Comparison of ENCODE assay signal across 11 cellular contexts in the genomic region with DNA sequence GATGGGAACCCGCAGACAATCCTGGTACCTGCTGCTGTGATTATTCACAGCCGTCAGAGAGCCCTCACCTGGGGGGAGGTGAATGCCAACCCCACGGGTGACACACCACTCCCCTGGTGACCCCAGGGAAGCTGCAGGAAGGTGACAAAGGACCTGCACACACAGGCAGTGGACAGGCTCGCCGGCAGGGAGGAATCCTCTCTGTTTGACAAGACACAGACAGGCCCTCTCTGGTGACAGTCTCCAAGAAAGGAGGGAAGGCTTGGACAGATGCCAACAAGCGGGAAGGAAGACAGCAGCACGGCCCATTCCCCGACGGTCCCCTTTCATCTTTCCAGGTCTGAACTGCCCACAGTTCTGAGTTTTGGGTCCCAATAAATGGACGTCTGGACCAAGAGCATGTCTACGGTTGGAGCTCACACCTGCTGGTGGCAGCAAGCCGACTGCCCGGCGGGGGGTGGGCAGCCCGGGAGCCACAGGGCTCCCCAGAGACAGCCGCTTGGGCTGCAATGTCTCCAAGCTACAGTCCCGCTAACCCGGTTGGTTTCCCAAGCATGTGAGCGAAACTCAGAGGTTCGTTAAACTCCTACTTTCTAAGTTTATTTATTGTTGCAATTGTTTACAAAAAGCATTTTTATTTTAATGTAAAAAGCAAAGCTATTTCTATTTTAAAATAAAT. TPM values are rescaled to one million over a fixed set of nuclear protein-coding genes. Genes with fewer than 3 reads are reported as not detected.
DNase-seq lines count a peak whose midpoint lies in the region; ATAC-seq, FAIRE-seq and TF ChIP-seq lines count a peak whose summit lies in the region.
"Had no signal": no experiment of that assay in that cellular context is flagged by ENCODE, and none has a peak within 500 bp of the region (broad histone marks: within the 10 kb centered on the region; RNA-seq: fewer than 3 reads in every experiment).

No MANE protein-coding gene starts in this region.

- peaks cover 14% of the 10 kb centered on the region for H3K4me1 ChIP-seq in GM12878 (ENCODE audit: control insufficient read depth, insufficient read depth, low read length)

- no peak for FAIRE-seq in GM12878 (lab: Jason Lieb, UNC)
- FAIRE-seq: frontal cortex had no signal

- no peak overlapping the region for H3K4me3 Mint-ChIP-seq in activated T-cell treated with anti-CD3 and anti-CD28 coated beads, Interleukin-2, amount 50 U/mL, for 24 hours
- H3K4me3 Mint-ChIP-seq in stimulated activated naive B cell treated with anti-CD40 and anti-IgM and Interleukin-4, amounts not matched to agents 10 μg/mL and 1 μg/mL and 100 μg/mL, for 72 hours: peak overlapping the region; percentile 50 to 58

- no peak for TF ChIP-seq RAD21 in GM12878 (IDR thresholded peaks at IDR 0.05; ENCODE audit: insufficient read depth, low read depth, low read length)

- POLR2A ChIA-PET in GM12878 (lab: Charles Lee): interaction anchor here (1.0 to 2.3 kb wide), 2 partner anchors 12 to 65 kb away, joined by 3 to 13 read pairs; no protein-coding TSS in a partner anchor

- ATAC-seq in HG03108 (IDR thresholded peaks at IDR 0.05; ENCODE audit: unreplicated experiment) (peak; percentile 28), GM12878 (peak; percentile 54)
- peak; percentile 16 to 30 for ATAC-seq in stimulated activated naive B cell treated with anti-CD40 and anti-IgM and Interleukin-4, amounts not matched to agents 10 μg/mL and 1 μg/mL and 100 μg/mL, for 72 hours (replicated peaks)

- H3K9ac ChIP-seq in GM12878 (ENCODE audit: control insufficient read depth, insufficient read depth, low read length): no peak overlapping the region

- peak overlapping the region; percentile 29; the same call in 1 of the 2 replicates for H2AFZ ChIP-seq in GM12878 (ENCODE audit: control insufficient read depth, low read depth, low read length)

- RAD21 ChIA-PET in GM12878 (lab: Charles Lee; ENCODE audit: unreplicated experiment): interaction anchor here (1.0 to 2.5 kb wide), 10 partner anchors 12 to 226 kb away, joined by 3 to 23 read pairs (median 5); a partner anchor contains a TSS

- in situ Hi-C loops in GM12878 (cut with MboI): no loop called here

- SMC1A ChIA-PET in GM12878 (lab: Charles Lee; ENCODE audit: uncharacterized antibody, unreplicated experiment): interaction anchor here (0.7 to 4.0 kb wide), 14 partner anchors 9 to 110 kb away, joined by 3 to 27 read pairs (median 4); a partner anchor contains a TSS

- BruUV-seq in GM12878 (replicated peaks; lab: Mats Ljungman, UMichigan): no TSS peak

- 36% methylated on average over 20 of the region's 20 CpGs for WGBS in GM12878 (ENCODE audit: insufficient coverage, insufficient replicate concordance, low lambda C conversion rate, missing lambda C conversion rate)

- no peak overlapping the region for H3K27ac ChIP-seq in GM12878 (ENCODE audit: control insufficient read depth, insufficient read depth)
- H3K27ac ChIP-seq: SJCRH30 had no signal

- H3K9me3 ChIP-seq in GM12878 (replicated peaks; ENCODE audit: control insufficient read depth, insufficient read depth, low read length): no peaks in the 10 kb centered on the region
- H3K9me3 ChIP-seq: left lung, SJCRH30 had no signal

- no peak for TF ChIP-seq POLR2A in GM12878 (IDR thresholded peaks at IDR 0.05; ENCODE audit: low read depth, low read length)

- CTCF ChIA-PET in GM12878 (lab: Yijun Ruan, JAX): interaction anchor here (0.9 to 3.7 kb wide), 6 partner anchors 12 to 623 kb away, joined by 3 to 25 read pairs (median 4); no protein-coding TSS in a partner anchor

- no peaks in the 10 kb centered on the region for H3K9me3 Mint-ChIP-seq in activated T-cell treated with anti-CD3 and anti-CD28 coated beads, Interleukin-2, amount 50 U/mL, for 24 hours
- no peaks in the 10 kb centered on the region for H3K9me3 Mint-ChIP-seq in stimulated activated naive B cell treated with anti-CD40 and anti-IgM and Interleukin-4, amounts not matched to agents 10 μg/mL and 1 μg/mL and 100 μg/mL, for 72 hours

- no peak overlapping the region for H3K4me3 ChIP-seq in GM12878
- H3K4me3 ChIP-seq: left lung, SJCRH30 had no signal

- peak overlapping the region; percentile 89 for H3K27ac Mint-ChIP-seq in activated T-cell treated with anti-CD3 and anti-CD28 coated beads, Interleukin-2, amount 50 U/mL, for 24 hours
- peak overlapping the region; percentile 74 for H3K27ac Mint-ChIP-seq in stimulated activated naive B cell treated with anti-CD40 and anti-IgM and Interleukin-4, amounts not matched to agents 10 μg/mL and 1 μg/mL and 100 μg/mL, for 72 hours

- H3K79me2 ChIP-seq in GM12878 (ENCODE audit: control insufficient read depth, insufficient read depth, low read length): no peaks in the 10 kb centered on the region

- peaks cover 11% of the 10 kb centered on the region for H3K36me3 Mint-ChIP-seq in activated T-cell treated with anti-CD3 and anti-CD28 coated beads, Interleukin-2, amount 50 U/mL, for 24 hours (ENCODE audit: low read depth)
- H3K36me3 Mint-ChIP-seq in stimulated activated naive B cell treated with anti-CD40 and anti-IgM and Interleukin-4, amounts not matched to agents 10 μg/mL and 1 μg/mL and 100 μg/mL, for 72 hours: peaks cover 2 to 10% of the 10 kb centered on the region in 2 donors

- H3K36me3 ChIP-seq in GM12878 (ENCODE audit: control insufficient read depth in 2 of 2, insufficient read depth in 2 of 2, low read length in 1 of 2): no peaks in the 10 kb centered on the region
- H3K36me3 ChIP-seq: SJCRH30 had no signal

- TF ChIP-seq EP300 in GM12878 (IDR thresholded peaks at IDR 0.05; ENCODE audit: borderline replicate concordance in 1 of 2, control insufficient read depth in 1 of 2, low read depth in 2 of 2, low read length in 2 of 2): no peak

- no peak for TF ChIP-seq CTCF in GM12878 (IDR thresholded peaks at IDR 0.05 in 2 of 3, conservative IDR thresholded peaks at IDR 0.05 in 1 of 3; ENCODE audit: control insufficient read depth in 2 of 3, extremely low read depth in 1 of 3, insufficient read depth in 1 of 3, low read depth in 3 of 3, low read length in 3 of 3)

- no peaks in the 10 kb centered on the region for H3K27me3 Mint-ChIP-seq in activated T-cell treated with anti-CD3 and anti-CD28 coated beads, Interleukin-2, amount 50 U/mL, for 24 hours
- no peaks in the 10 kb centered on the region for H3K27me3 Mint-ChIP-seq in stimulated activated naive B cell treated with anti-CD40 and anti-IgM and Interleukin-4, amounts not matched to agents 10 μg/mL and 1 μg/mL and 100 μg/mL, for 72 hours

- DNase-seq in activated T-cell treated with anti-CD3 and anti-CD28 coated beads, Interleukin-2, amount 50 U/mL, for 24 hours: no peak
- DNase-seq in activated T-cell treated with anti-CD3 and anti-CD28 coated beads for 4 hours (no peak), GM12878 (ENCODE audit: low read depth, low spot score) (no peak), UCSD-AML1 (lab: John Stamatoyannopoulos, UW; ENCODE audit: unreplicated experiment) (no peak), NCI-H510A (lab: John Stamatoyannopoulos, UW) (no peak)
- no peak for DNase-seq in stimulated activated naive B cell treated with anti-CD40 and anti-IgM and Interleukin-4, amounts not matched to agents 10 μg/mL and 1 μg/mL and 100 μg/mL, for 72 hours
- no peak for DNase-seq in stimulated activated naive CD4-positive, alpha-beta T cell (lab: John Stamatoyannopoulos, UW)
- DNase-seq: SJCRH30 had no signal

- H4K20me1 ChIP-seq in GM12878 (ENCODE audit: control insufficient read depth, insufficient read depth): no peaks in the 10 kb centered on the region; the same call in 1 of the 2 replicates

- intact Hi-C loops in GM12878 (cut with micrococcal nuclease; ENCODE audit: unreplicated experiment): loop anchor here (1.0 kb wide), 1 partner anchor 12 kb away; no protein-coding TSS in a partner anchor

- peak overlapping the region; percentile 67 for H3K4me2 ChIP-seq in GM12878 (ENCODE audit: control insufficient read depth, insufficient read depth)

- peaks cover 24% of the 10 kb centered on the region for H3K4me1 Mint-ChIP-seq in activated T-cell treated with anti-CD3 and anti-CD28 coated beads, Interleukin-2, amount 50 U/mL, for 24 hours (ENCODE audit: low read depth)
- peaks cover 0 to 16% of the 10 kb centered on the region in 2 donors for H3K4me1 Mint-ChIP-seq in stimulated activated naive B cell treated with anti-CD40 and anti-IgM and Interleukin-4, amounts not matched to agents 10 μg/mL and 1 μg/mL and 100 μg/mL, for 72 hours

- no peaks in the 10 kb centered on the region for H3K27me3 ChIP-seq in GM12878 (replicated peaks in 1 of 2; ENCODE audit: control insufficient read depth in 2 of 2, insufficient read depth in 2 of 2, low read length in 1 of 2)
- H3K27me3 ChIP-seq: left lung, SJCRH30 had no signal

TF ChIP-seq in GM12878, 131 proteins besides CTCF, POLR2A, EP300 and RAD21 (continues in another document):
- TF ChIP-seq, protein P1, sequence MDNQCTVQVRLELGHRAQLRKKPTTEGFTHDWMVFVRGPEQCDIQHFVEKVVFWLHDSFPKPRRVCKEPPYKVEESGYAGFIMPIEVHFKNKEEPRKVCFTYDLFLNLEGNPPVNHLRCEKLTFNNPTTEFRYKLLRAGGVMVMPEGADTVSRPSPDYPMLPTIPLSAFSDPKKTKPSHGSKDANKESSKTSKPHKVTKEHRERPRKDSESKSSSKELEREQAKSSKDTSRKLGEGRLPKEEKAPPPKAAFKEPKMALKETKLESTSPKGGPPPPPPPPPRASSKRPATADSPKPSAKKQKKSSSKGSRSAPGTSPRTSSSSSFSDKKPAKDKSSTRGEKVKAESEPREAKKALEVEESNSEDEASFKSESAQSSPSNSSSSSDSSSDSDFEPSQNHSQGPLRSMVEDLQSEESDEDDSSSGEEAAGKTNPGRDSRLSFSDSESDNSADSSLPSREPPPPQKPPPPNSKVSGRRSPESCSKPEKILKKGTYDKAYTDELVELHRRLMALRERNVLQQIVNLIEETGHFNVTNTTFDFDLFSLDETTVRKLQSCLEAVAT (IDR thresholded peaks at IDR 0.05): 0 out of 2 replicates have a peak, but pooled peaks have one; percentile 17
- 0 out of 2 replicates have a peak, but pooled peaks have one; percentile 16 for TF ChIP-seq TCF12 (IDR thresholded peaks at IDR 0.05; ENCODE audit: low read depth, low read length)

RNA-seq across cellular contexts. Expression of a gene that starts 31.8 kb away (rescaled TPM):
- 138 and 167 TPM in 2 replicates for total RNA-seq in GM12878 (2013; cell fraction: nucleolus; rRNA removed)
- total RNA-seq in GM12878 (2014; rRNA removed) (5.8 and 6.0 TPM in 2 replicates), GM12878 (2014; rRNA removed; fragmentation: Illumina TruSeq; extraction: Trizol) (3.9 and 5.8 TPM in 2 replicates), GM12878 (2021) (15.7 and 17.7 TPM in 2 replicates)
- 1.0 TPM for polyA plus RNA-seq in GM12878 (2011; ENCODE audit: low read depth)
- polyA plus RNA-seq in GM12878 (2011; rRNA removed) (2.9 and 5.3 TPM in 2 replicates), GM12878 (2014; fragmentation: Illumina TruSeq; extraction: Trizol) (2.2 and 5.0 TPM in 2 replicates), GM12878 (2014; fragmentation: Nextera tagmentation; extraction: Ambion mirVana) (under 1 TPM; 0.22 to 0.69 TPM), GM12878 (2014; rRNA removed) (3.4 and 5.5 TPM in 2 replicates), GM12878 (2016; fragmentation: Nextera tagmentation; extraction: Ambion mirVana) (1 to 10 TPM; 3.8 to 4.6 TPM)
- polyA plus RNA-seq in GM12878 (2011; cell fraction: cytosol; rRNA removed): 7.5 and 12.2 TPM in 2 replicates
- polyA plus RNA-seq in GM12878 (2011; cell fraction: nucleus; rRNA removed): 26.5 and 41.1 TPM in 2 replicates
- polyA plus RNA-seq in GM12878 (2012): 2.3 and 3.9 TPM in 2 replicates
- polyA minus RNA-seq in GM12878 (2011; rRNA and poly(A)+ RNA removed): 17.0 and 28.5 TPM in 2 replicates
- polyA minus RNA-seq in GM12878 (2011; cell fraction: cytosol; rRNA and poly(A)+ RNA removed): 11.2 and 17.8 TPM in 2 replicates
- polyA minus RNA-seq in GM12878 (2011; cell fraction: nucleus; rRNA and poly(A)+ RNA removed): 23.5 and 53.7 TPM in 2 replicates
